8 cellular contexts compared by ENCODE assay signal in genomic region chr16:22161999-22162657, GRCh38. TPM values are rescaled to one million over a fixed set of nuclear protein-coding genes. Genes with fewer than 3 reads are reported as not detected.
DNase-seq lines count a peak whose midpoint lies in the region; FAIRE-seq and TF ChIP-seq lines count a peak whose summit lies in the region.

Gene SDR42E2, plus strand, starts transcription at chr16:22162506. Its CDS starts 3,077 bp downstream, at chr16:22165583.

- peaks cover 11% of the 10 kb centered on the region; the same call in 1 of the 2 replicates for H3K23me2 ChIP-seq in H1 (ENCODE audit: low read depth, low read length)

- no peak for FAIRE-seq in H1 (lab: Jason Lieb, UNC)

- peak within 1 kb of the TSS; percentile 69 to 75 for H3K4me2 ChIP-seq in H1 (ENCODE audit: insufficient read depth in 1 of 2, low read depth in 2 of 2, low read length in 2 of 2)

- H4K5ac ChIP-seq in H1 (ENCODE audit: insufficient read length, low read depth, low read length), result no peak within 1 kb of the TSS

- no peaks in the 10 kb centered on the region for H3K9me3 ChIP-seq in H1 (ENCODE audit: insufficient read depth in 2 of 2, low read depth in 1 of 2, low read length in 1 of 2)

- intact Hi-C loops in head of caudate nucleus (cut with DNase I), result no loop called here

- H3K27me3 ChIP-seq in H1 (replicated peaks in 1 of 4; ENCODE audit: control insufficient read depth in 3 of 4, extremely low read depth in 1 of 4, insufficient read depth in 3 of 4, low read length in 3 of 4), result peaks cover 0 to 21% (median 14%) of the 10 kb centered on the region in 4 experiments; a peak in 6 of 7 replicates

- peak within 1 kb of the TSS; percentile 43 for H3K56ac ChIP-seq in H1 (replicated peaks; ENCODE audit: insufficient read length, low read depth, low read length)

- H2AFZ ChIP-seq in H1 (ENCODE audit: low read length), result peak within 1 kb of the TSS; percentile 89; the same call in 1 of the 2 replicates

- H3K27ac ChIP-seq in H1 (ENCODE audit: low read depth, low read length), result no peak within 1 kb of the TSS

- H3K4me3 ChIP-seq in H1 (ENCODE audit: extremely low read depth in 1 of 4, insufficient read depth in 2 of 4, low read depth in 3 of 4, low read length in 4 of 4), result peak within 1 kb of the TSS; percentile 23 to 61 (median 46)

- no peaks in the 10 kb centered on the region for H3K36me3 ChIP-seq in H1 (ENCODE audit: control insufficient read depth in 2 of 4, insufficient read depth in 4 of 4, low read length in 3 of 4)

- H4K8ac ChIP-seq in H1 (ENCODE audit: extremely low read depth, insufficient read depth, low read length), result no peak within 1 kb of the TSS

- H3K4ac ChIP-seq in H1 (replicated peaks; ENCODE audit: insufficient read length, low read depth, low read length), result no peak within 1 kb of the TSS

- peak within 1 kb of the TSS in 1 of 4 experiments; percentile 8; a peak in 1 of 7 replicates for H3K9ac ChIP-seq in H1 (replicated peaks in 1 of 4; ENCODE audit: extremely low read depth in 1 of 4, low read depth in 3 of 4, low read length in 3 of 4)

- no peaks in the 10 kb centered on the region for H3K79me2 ChIP-seq in H1 (ENCODE audit: control insufficient read depth in 1 of 2, insufficient read depth in 2 of 2, low read length in 2 of 2)

- CTCF ChIA-PET in HEK293T (lab: Yijun Ruan, JAX) (no interaction called here), H1 (lab: Charles Lee; ENCODE audit: partially characterized antibody) (interaction anchor here (0.6 to 4.3 kb wide), 3 partner anchors 19 to 138 kb away, joined by 3 to 32 read pairs (median 8); no protein-coding TSS in a partner anchor)

- POLR2A ChIA-PET in HEK293T (lab: Yijun Ruan, JAX), result no interaction called here
- POLR2A ChIA-PET in H1 (lab: Charles Lee; ENCODE audit: partially characterized antibody), result interaction anchor here (0.9 to 2.1 kb wide), 3 partner anchors 11 to 209 kb away, joined by 3 to 5 read pairs (median 4); partner anchors contain the start of gene UQCRC2

- H3K79me1 ChIP-seq in H1 (ENCODE audit: low read depth, low read length), result no peaks in the 10 kb centered on the region

- peak within 1 kb of the TSS; percentile 46; the same call in 1 of the 2 replicates for H2BK15ac ChIP-seq in H1 (ENCODE audit: low read length)

- H2BK120ac ChIP-seq in H1 (replicated peaks; ENCODE audit: low read depth, low read length), result no peak within 1 kb of the TSS

- H2BK5ac ChIP-seq in H1 (ENCODE audit: low read depth, low read length), result no peak within 1 kb of the TSS

- TF ChIP-seq POLR2A in H1 (IDR thresholded peaks at IDR 0.05; ENCODE audit: control extremely low read depth in 1 of 2, low read depth in 2 of 2, low read length in 2 of 2), result no peak

- no peak within 1 kb of the TSS for H3K23ac ChIP-seq in H1 (ENCODE audit: insufficient read length)

- no peak for TF ChIP-seq EP300 in H1 (IDR thresholded peaks at IDR 0.05; ENCODE audit: borderline replicate concordance in 1 of 2, low read depth in 2 of 2, low read length in 2 of 2)

- 0 out of 2 replicates have a peak within 1 kb of the TSS, but pooled peaks have one; percentile 0 for H2BK12ac ChIP-seq in H1 (ENCODE audit: low read depth, low read length)

- H4K20me1 ChIP-seq in H1 (replicated peaks in 1 of 2; ENCODE audit: control insufficient read depth in 1 of 2, insufficient read depth in 2 of 2, low read length in 2 of 2), result no peaks in the 10 kb centered on the region

- DNase-seq in HEK293T (ENCODE audit: extremely low spot score) (peak; percentile 62), H1 (ENCODE audit: low read depth in 1 of 2, low spot score in 2 of 2) (peak; percentile 19 to 80), kidney glomerular epithelial cell (lab: John Stamatoyannopoulos, UW) (no peak), UCSD-AML1 (lab: John Stamatoyannopoulos, UW; ENCODE audit: unreplicated experiment) (no peak), kidney tubule cell (ENCODE audit: low spot score) (no peak), head of caudate nucleus (no peak)
- peak; percentile 28 for DNase-seq in activated CD4-positive, alpha-beta T cell treated with anti-CD3 and anti-CD28 coated beads for 1 hour
- peak; percentile 47 to 51 for DNase-seq in stimulated activated CD4-positive, alpha-beta T cell treated with anti-CD3 and anti-CD28 coated beads, Interleukin-4, amount 100 ng/mL, for 4 hours

- no peak for TF ChIP-seq RAD21 in H1 (IDR thresholded peaks at IDR 0.05 in 1 of 2, conservative IDR thresholded peaks at IDR 0.05 in 1 of 2; ENCODE audit: low read depth in 2 of 2, low read length in 2 of 2)

- H3K14ac ChIP-seq in H1 (ENCODE audit: insufficient read length), result no peak within 1 kb of the TSS

- no peak within 1 kb of the TSS for H2AK5ac ChIP-seq in H1 (ENCODE audit: low read depth, low read length)

- no peak within 1 kb of the TSS for H4K91ac ChIP-seq in H1 (replicated peaks; ENCODE audit: insufficient read length, low read length)

- no peaks in the 10 kb centered on the region for H3K4me1 ChIP-seq in H1 (replicated peaks in 1 of 4; ENCODE audit: control insufficient read depth in 3 of 4, insufficient read depth in 4 of 4, low read length in 3 of 4)

- TF ChIP-seq CTCF in H1 (IDR thresholded peaks at IDR 0.05; ENCODE audit: control extremely low read depth in 1 of 3, insufficient read depth in 1 of 3, low read depth in 1 of 3, low read length in 3 of 3), result no peak

- peak within 1 kb of the TSS; percentile 78 for H3K18ac ChIP-seq in H1 (ENCODE audit: extremely low read depth, low read length)

- no peak within 1 kb of the TSS for H2BK20ac ChIP-seq in H1 (ENCODE audit: low read length)

- WGBS in H1 (ENCODE audit: extremely low coverage in 1 of 2, insufficient coverage in 1 of 2, insufficient read length in 1 of 2, insufficient replicate concordance in 2 of 2, low coverage in 1 of 2, low lambda C conversion rate in 2 of 2, missing lambda C conversion rate in 1 of 2), 2 experiments, result 10% methylated on average over 18 of the region's 40 CpGs; no CpG with 5 or more reads in 1 of the 2 experiments

TF ChIP-seq in HEK293T, 16 proteins besides CTCF, POLR2A, EP300 and RAD21:
- TF ChIP-seq ZNF384 (IDR thresholded peaks at IDR 0.05) (no peak), LEF1 (IDR thresholded peaks at IDR 0.05; ENCODE audit: borderline replicate concordance) (no peak)

TF ChIP-seq in H1, 55 proteins besides CTCF, POLR2A, EP300 and RAD21:
- TF ChIP-seq CHD2 (IDR thresholded peaks at IDR 0.05; ENCODE audit: low read length) (no peak), SP4 (IDR thresholded peaks at IDR 0.05; ENCODE audit: low read length) (peak; percentile 72; the same call in 1 of the 2 replicates), E2F6 (IDR thresholded peaks at IDR 0.05) (peak; percentile 45), SP1 (IDR thresholded peaks at IDR 0.05; ENCODE audit: low read depth, low read length) (peak; percentile 62; the same call in 1 of the 2 replicates), PHF8 (conservative IDR thresholded peaks at IDR 0.05; ENCODE audit: low read depth, low read length) (peak; percentile 47), KDM5A (IDR thresholded peaks at IDR 0.05; ENCODE audit: low read length) (no peak), EGR1 (IDR thresholded peaks at IDR 0.05; ENCODE audit: borderline replicate concordance, low read depth, low read length) (0 out of 2 replicates have a peak, but pooled peaks have one; percentile 18), KDM4A (IDR thresholded peaks at IDR 0.05; ENCODE audit: low read depth, low read length, severe bottlenecking) (peak; percentile 94)

RNA-seq across cellular contexts. Expression of gene SDR42E2, which starts in this region (rescaled TPM):
- not detected in 2 replicates for total RNA-seq in H1 (2021; fragmentation: NEBNext Ultra II Directional; extraction: Animal tissue kit (Norgen Biotek cat#: 25700))
- 0.08 and 0.25 TPM in 2 replicates for polyA plus RNA-seq in H1 (2011; rRNA removed)
- 0.05 TPM for polyA plus RNA-seq in H1 (2011; cell fraction: cytosol; rRNA removed)
- 0.50 TPM for polyA plus RNA-seq in H1 (2011; cell fraction: nucleus; rRNA removed)
- polyA plus RNA-seq in H1 (2012, experiment 1 of 2), result 0.11 to 0.21 TPM (median 0.14 TPM) in 4 replicates
- polyA plus RNA-seq in H1 (2012, experiment 2 of 2), result not detected
- 0.16 TPM for polyA plus RNA-seq in H1 (2013, experiment 1 of 2)
- 0.07 TPM for polyA plus RNA-seq in H1 (2013, experiment 2 of 2)
- 0.07 and 0.13 TPM in 2 replicates for polyA minus RNA-seq in H1 (2011; rRNA and poly(A)+ RNA removed)
- not detected for polyA minus RNA-seq in H1 (2011; cell fraction: cytosol; rRNA and poly(A)+ RNA removed)
- 0.20 TPM for polyA minus RNA-seq in H1 (2011; cell fraction: nucleus; rRNA and poly(A)+ RNA removed)

Comparison
In these comparisons a context has a peak if more than half of its experiments do, and no peak if none do; other contexts are left out.
1. Peak in DNase-seq, H3K4me3 ChIP-seq and H3K4me2 ChIP-seq in H1; RNA of the gene not detected or under 1 TPM.
2. DNase-seq: peak in HEK293T (single experiment), activated CD4-positive, alpha-beta T cell treated with anti-CD3 and anti-CD28 coated beads for 1 hour (single experiment) and stimulated activated CD4-positive, alpha-beta T cell treated with anti-CD3 and anti-CD28 coated beads, Interleukin-4, amount 100 ng/mL, for 4 hours (2 of 2); none in kidney glomerular epithelial cell (single experiment), UCSD-AML1 (single experiment), kidney tubule cell (single experiment) and head of caudate nucleus (0 of 42).